25 cellular contexts compared by ENCODE assay signal in the genomic region with DNA sequence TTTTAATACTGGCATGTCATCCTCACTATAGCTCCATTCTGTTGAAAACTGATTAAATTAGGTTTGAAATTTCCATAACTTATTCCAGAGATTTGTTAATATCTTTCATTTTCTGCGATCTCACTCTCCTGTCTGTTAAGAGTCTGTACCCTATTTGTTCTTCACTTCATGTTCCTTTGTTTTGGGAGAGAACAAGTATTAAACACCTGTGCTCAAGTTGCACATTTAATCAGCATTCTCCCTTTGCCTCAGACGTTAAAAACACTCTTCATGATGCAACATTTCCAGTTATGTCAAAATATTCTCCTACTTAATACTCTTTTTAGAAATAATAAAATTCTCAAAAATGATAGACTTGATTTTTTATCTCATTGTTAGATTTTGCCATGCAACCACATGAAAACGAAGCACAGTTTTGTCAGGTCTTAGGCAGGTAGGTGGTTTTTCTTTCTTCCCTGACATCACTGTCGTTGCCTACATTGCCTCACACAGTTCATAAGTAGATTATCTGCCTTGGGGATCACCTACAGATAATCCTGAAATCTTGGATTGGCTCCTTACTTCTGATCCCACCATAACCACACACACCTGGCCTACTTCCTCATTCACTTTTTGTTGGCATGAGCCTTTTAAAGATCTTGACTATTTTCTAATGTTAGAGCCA.
DNase-seq lines count a peak whose midpoint lies in the region; ATAC-seq lines count a peak whose summit lies in the region.
"Had no signal": no experiment of that assay in that cellular context is flagged by ENCODE, and none has a peak within 500 bp of the region (broad histone marks: within the 10 kb centered on the region; RNA-seq: fewer than 3 reads in every experiment).

No MANE protein-coding gene starts in this region.

- H3K27me3 Mint-ChIP-seq in activated T-cell treated with anti-CD3 and anti-CD28 coated beads, Interleukin-2, amount 50 U/mL, for 72 hours (ENCODE audit: low read depth), result no peaks in the 10 kb centered on the region
- H3K27me3 Mint-ChIP-seq in activated T-cell treated with anti-CD3 and anti-CD28 coated beads, Interleukin-2, amount 50 U/mL, for 24 hours, result peaks cover 33% of the 10 kb centered on the region
- no peaks in the 10 kb centered on the region for H3K27me3 Mint-ChIP-seq in activated naive CD4-positive, alpha-beta T cell treated with anti-CD3 and anti-CD28 coated beads, Interleukin-2, amount 10 ng/mL, durations not matched to agents 7 days and 5 days
- H3K27me3 Mint-ChIP-seq: CD4-positive, CD25-positive, alpha-beta regulatory T cell had no signal

- H3K36me3 ChIP-seq in subcutaneous abdominal adipose tissue (ENCODE audit: control insufficient read depth in 5 of 5, insufficient read depth in 5 of 5, low read length in 5 of 5), result no peaks in the 10 kb centered on the region
- H3K36me3 ChIP-seq: BLaER1, HAP-1 had no signal

- H3K27ac Mint-ChIP-seq in activated T-cell treated with anti-CD3 and anti-CD28 coated beads, Interleukin-2, amount 50 U/mL, for 72 hours, result peak overlapping the region; percentile 0
- H3K27ac Mint-ChIP-seq in activated T-cell treated with anti-CD3 and anti-CD28 coated beads, Interleukin-2, amount 50 U/mL, for 24 hours, result no peak overlapping the region
- H3K27ac Mint-ChIP-seq in activated naive CD4-positive, alpha-beta T cell treated with anti-CD3 and anti-CD28 coated beads, Interleukin-2, amount 10 ng/mL, durations not matched to agents 7 days and 5 days, result no peak overlapping the region
- H3K27ac Mint-ChIP-seq: CD4-positive, CD25-positive, alpha-beta regulatory T cell; HFFc6; T-helper 17 cell had no signal

- H3K36me3 Mint-ChIP-seq in activated T-cell treated with anti-CD3 and anti-CD28 coated beads, Interleukin-2, amount 50 U/mL, for 72 hours (ENCODE audit: insufficient read depth in 2 of 2), result no peaks in the 10 kb centered on the region
- H3K36me3 Mint-ChIP-seq in activated T-cell treated with anti-CD3 and anti-CD28 coated beads, Interleukin-2, amount 50 U/mL, for 24 hours (ENCODE audit: low read depth), result no peaks in the 10 kb centered on the region
- no peaks in the 10 kb centered on the region for H3K36me3 Mint-ChIP-seq in activated naive CD4-positive, alpha-beta T cell treated with anti-CD3 and anti-CD28 coated beads, Interleukin-2, amount 10 ng/mL, durations not matched to agents 7 days and 5 days
- H3K36me3 Mint-ChIP-seq: CD4-positive, CD25-positive, alpha-beta regulatory T cell had no signal

- CTCF ChIA-PET in activated naive CD4-positive, alpha-beta T cell treated with anti-CD3 and anti-CD28 coated beads, Interleukin-2, amount 10 ng/mL, durations not matched to agents 7 days and 5 days (lab: Charles Lee), result no interaction called here

- no peak for DNase-seq in activated T-cell treated with anti-CD3 and anti-CD28 coated beads, Interleukin-2, amount 50 U/mL, for 72 hours
- DNase-seq in activated T-cell treated with anti-CD3 and anti-CD28 coated beads, Interleukin-2, amount 50 U/mL, for 24 hours, result no peak
- DNase-seq in NCI-H82 (lab: John Stamatoyannopoulos, UW) (peak; percentile 71), amniotic epithelial cell (ENCODE audit: low read depth) (peak; percentile 29)
- no peak for DNase-seq in stimulated activated CD4-positive, alpha-beta T cell treated with anti-CD3 and anti-CD28 coated beads, Interleukin-4, amount 100 ng/mL, for 1 hour
- DNase-seq in activated naive CD4-positive, alpha-beta T cell treated with anti-CD3 and anti-CD28 coated beads, Interleukin-2, amount 10 ng/mL, durations not matched to agents 7 days and 5 days, result no peak
- DNase-seq: CD4-positive, CD25-positive, alpha-beta regulatory T cell; DMS 273 treated with DMSO at 0.1 percent for 48 hours; DMS79 treated with DMSO at 0.1 percent for 48 hours; GOT3; HFFc6; NCI-H1092; NCI-H1417 treated with DMSO at 0.1 percent for 48 hours; NCI-H187; NCI-H2081 treated with DMSO at 0.1 percent for 48 hours; NCI-H524 treated with DMSO at 0.1 percent for 48 hours; NCI-H774; T-helper 17 cell had no signal

- no peak overlapping the region for H3K4me3 ChIP-seq in subcutaneous abdominal adipose tissue (ENCODE audit: low read depth in 1 of 5, low read length in 5 of 5)
- H3K4me3 ChIP-seq: BLaER1, HAP-1, K562 had no signal

- no peak overlapping the region for H3K4me3 Mint-ChIP-seq in activated T-cell treated with anti-CD3 and anti-CD28 coated beads, Interleukin-2, amount 50 U/mL, for 72 hours
- H3K4me3 Mint-ChIP-seq in activated T-cell treated with anti-CD3 and anti-CD28 coated beads, Interleukin-2, amount 50 U/mL, for 24 hours, result no peak overlapping the region
- no peak overlapping the region for H3K4me3 Mint-ChIP-seq in activated naive CD4-positive, alpha-beta T cell treated with anti-CD3 and anti-CD28 coated beads, Interleukin-2, amount 10 ng/mL, durations not matched to agents 7 days and 5 days
- H3K4me3 Mint-ChIP-seq: CD4-positive, CD25-positive, alpha-beta regulatory T cell; HFFc6; T-helper 17 cell had no signal

- no peaks in the 10 kb centered on the region for H3K27me3 ChIP-seq in subcutaneous abdominal adipose tissue (ENCODE audit: control insufficient read depth in 5 of 5, insufficient read depth in 4 of 5, low read length in 5 of 5)
- H3K27me3 ChIP-seq: BLaER1 had no signal

- peak overlapping the region; percentile 20 for H3K27ac ChIP-seq in subcutaneous abdominal adipose tissue (ENCODE audit: low read depth, low read length)
- H3K27ac ChIP-seq: BLaER1 had no signal

- H3K9ac ChIP-seq in subcutaneous abdominal adipose tissue (ENCODE audit: low read length in 5 of 5), result no peak overlapping the region
- H3K9ac ChIP-seq: BLaER1 had no signal

- H3K4me1 Mint-ChIP-seq in activated T-cell treated with anti-CD3 and anti-CD28 coated beads, Interleukin-2, amount 50 U/mL, for 72 hours (ENCODE audit: low read depth), result peaks cover 15% of the 10 kb centered on the region
- H3K4me1 Mint-ChIP-seq in activated T-cell treated with anti-CD3 and anti-CD28 coated beads, Interleukin-2, amount 50 U/mL, for 24 hours (ENCODE audit: low read depth), result no peaks in the 10 kb centered on the region
- no peaks in the 10 kb centered on the region for H3K4me1 Mint-ChIP-seq in activated naive CD4-positive, alpha-beta T cell treated with anti-CD3 and anti-CD28 coated beads, Interleukin-2, amount 10 ng/mL, durations not matched to agents 7 days and 5 days
- H3K4me1 Mint-ChIP-seq: CD4-positive, CD25-positive, alpha-beta regulatory T cell had no signal

- H3K9me3 Mint-ChIP-seq in activated T-cell treated with anti-CD3 and anti-CD28 coated beads, Interleukin-2, amount 50 U/mL, for 72 hours, result no peaks in the 10 kb centered on the region
- no peaks in the 10 kb centered on the region for H3K9me3 Mint-ChIP-seq in activated T-cell treated with anti-CD3 and anti-CD28 coated beads, Interleukin-2, amount 50 U/mL, for 24 hours
- H3K9me3 Mint-ChIP-seq in activated naive CD4-positive, alpha-beta T cell treated with anti-CD3 and anti-CD28 coated beads, Interleukin-2, amount 10 ng/mL, durations not matched to agents 7 days and 5 days, result no peaks in the 10 kb centered on the region
- H3K9me3 Mint-ChIP-seq: CD4-positive, CD25-positive, alpha-beta regulatory T cell had no signal

- H3K4me1 ChIP-seq in subcutaneous abdominal adipose tissue (ENCODE audit: control insufficient read depth in 5 of 5, insufficient read depth in 5 of 5, low read length in 5 of 5), result peaks cover 0 to 10% (median 2%) of the 10 kb centered on the region in 5 donors
- H3K4me1 ChIP-seq: BLaER1 had no signal

- no peaks in the 10 kb centered on the region for H3K9me3 ChIP-seq in subcutaneous abdominal adipose tissue (ENCODE audit: control insufficient read depth in 5 of 5, low read length in 5 of 5)
- H3K9me3 ChIP-seq: BLaER1, HAP-1 had no signal

- ATAC-seq in activated T-cell treated with anti-CD3 and anti-CD28 coated beads, Interleukin-2, amount 50 U/mL, for 72 hours (replicated peaks in 1 of 2), result no peak
- no peak for ATAC-seq in GM18511 (IDR thresholded peaks at IDR 0.05; ENCODE audit: unreplicated experiment)
- ATAC-seq: HepG2, K562, SK-N-SH treated with all-trans-retinoic acid at 6 μM for 48 hours, T-helper 17 cell had no signal

Comparison
In these comparisons a context has a peak if more than half of its experiments do, and no peak if none do; other contexts are left out.
1. DNase-seq: peak in NCI-H82 (single experiment) and amniotic epithelial cell (single experiment); none in activated T-cell treated with anti-CD3 and anti-CD28 coated beads, Interleukin-2, amount 50 U/mL, for 72 hours (0 of 2), activated T-cell treated with anti-CD3 and anti-CD28 coated beads, Interleukin-2, amount 50 U/mL, for 24 hours (single experiment), stimulated activated CD4-positive, alpha-beta T cell treated with anti-CD3 and anti-CD28 coated beads, Interleukin-4, amount 100 ng/mL, for 1 hour (single experiment) and activated naive CD4-positive, alpha-beta T cell treated with anti-CD3 and anti-CD28 coated beads, Interleukin-2, amount 10 ng/mL, durations not matched to agents 7 days and 5 days (single experiment).